ENCODE assay signal across 10 cellular contexts in the genomic region with DNA sequence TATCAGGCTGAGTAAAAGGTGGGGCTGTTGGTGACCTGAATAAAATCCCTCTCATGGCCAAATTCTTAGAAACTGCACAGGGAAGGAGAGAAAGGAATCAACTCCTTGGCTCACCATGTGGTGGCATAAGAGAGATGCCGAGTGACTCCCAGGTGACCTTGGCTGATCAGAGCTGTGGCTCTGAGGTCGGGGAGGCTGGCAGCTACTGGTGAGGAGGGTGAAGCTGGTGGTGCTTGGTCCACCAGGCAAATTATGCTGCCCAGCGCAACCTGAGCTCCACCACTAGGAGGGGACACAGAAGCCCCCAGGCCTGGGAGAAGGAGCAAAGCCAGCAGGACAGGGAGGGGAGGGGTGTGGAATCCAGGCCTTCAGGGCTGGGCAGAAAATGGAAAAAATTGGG.
DNase-seq lines count a peak whose midpoint lies in the region; ATAC-seq and TF ChIP-seq lines count a peak whose summit lies in the region.
"Had no signal": no experiment of that assay in that cellular context is flagged by ENCODE, and none has a peak within 500 bp of the region (broad histone marks: within the 10 kb centered on the region; RNA-seq: fewer than 3 reads in every experiment).

No MANE protein-coding gene starts in this region.

- H3K27me3 Mint-ChIP-seq in activated CD4-positive, alpha-beta T cell treated with anti-CD3 and anti-CD28 coated beads, Interleukin-2, amount 10 ng/mL, durations not matched to agents 7 days and 5 days = peaks cover 45% of the 10 kb centered on the region
- peaks cover 11 to 20% of the 10 kb centered on the region in 2 donors for H3K27me3 Mint-ChIP-seq in natural killer cell treated with Interleukin-12 subunit alpha and Interleukin-12 subunit beta and Interleukin-15 and Interleukin-18, amount 100 ng/mL, for 72 hours

- no peaks in the 10 kb centered on the region for H3K9me3 Mint-ChIP-seq in activated CD4-positive, alpha-beta T cell treated with anti-CD3 and anti-CD28 coated beads, Interleukin-2, amount 10 ng/mL, durations not matched to agents 7 days and 5 days
- peaks cover 5% of the 10 kb centered on the region for H3K9me3 Mint-ChIP-seq in natural killer cell treated with Interleukin-12 subunit alpha and Interleukin-12 subunit beta and Interleukin-15 and Interleukin-18, amount 100 ng/mL, for 72 hours

- H3K9me3 ChIP-seq in HEK293 (ENCODE audit: control insufficient read depth, insufficient read depth, low read depth, low read length) (no peaks in the 10 kb centered on the region), adrenal gland (replicated peaks in 1 of 3) (no peaks in the 10 kb centered on the region)
- H3K9me3 ChIP-seq: mucosa of descending colon had no signal

- H3K4me1 Mint-ChIP-seq in activated CD4-positive, alpha-beta T cell treated with anti-CD3 and anti-CD28 coated beads, Interleukin-2, amount 10 ng/mL, durations not matched to agents 7 days and 5 days = peaks cover 5% of the 10 kb centered on the region
- peaks cover 6 to 38% of the 10 kb centered on the region in 2 donors for H3K4me1 Mint-ChIP-seq in natural killer cell treated with Interleukin-12 subunit alpha and Interleukin-12 subunit beta and Interleukin-15 and Interleukin-18, amount 100 ng/mL, for 72 hours (ENCODE audit: low read depth in 2 of 2)

- H3K36me3 ChIP-seq in HEK293 (ENCODE audit: control insufficient read depth in 2 of 2, insufficient read depth in 1 of 2, low read length in 2 of 2) (no peaks in the 10 kb centered on the region), adrenal gland (replicated peaks in 1 of 2) (no peaks in the 10 kb centered on the region), kidney epithelial cell (ENCODE audit: control insufficient read depth, insufficient read depth, low read length) (no peaks in the 10 kb centered on the region)

- POLR2A ChIA-PET in HEK293 (lab: Yijun Ruan, JAX) = interaction anchor here (0.6 kb wide), 1 partner anchor 465 kb away, joined by 4 read pairs; no protein-coding TSS in a partner anchor
- POLR2A ChIA-PET in activated CD4-positive, alpha-beta T cell treated with anti-CD3 and anti-CD28 coated beads, Interleukin-2, amount 10 ng/mL, durations not matched to agents 7 days and 5 days (lab: Charles Lee) = no interaction called here

- H3K4me3 Mint-ChIP-seq in activated CD4-positive, alpha-beta T cell treated with anti-CD3 and anti-CD28 coated beads, Interleukin-2, amount 10 ng/mL, durations not matched to agents 7 days and 5 days = no peak overlapping the region
- no peak overlapping the region for H3K4me3 Mint-ChIP-seq in natural killer cell treated with Interleukin-12 subunit alpha and Interleukin-12 subunit beta and Interleukin-15 and Interleukin-18, amount 100 ng/mL, for 72 hours

- TF ChIP-seq CTCF in HEK293 (tag by site-specific recombination; IDR thresholded peaks at IDR 0.05) = peak; percentile 34; the same call in 1 of the 2 replicates
- TF ChIP-seq CTCF in adrenal gland (IDR thresholded peaks at IDR 0.05) = peak; percentile 29 to 62 (median 52)
- peak; percentile 22 for TF ChIP-seq CTCF in kidney epithelial cell (IDR thresholded peaks at IDR 0.05; ENCODE audit: insufficient read depth, low read length, poor library complexity, severe bottlenecking)

- H3K27ac Mint-ChIP-seq in activated CD4-positive, alpha-beta T cell treated with anti-CD3 and anti-CD28 coated beads, Interleukin-2, amount 10 ng/mL, durations not matched to agents 7 days and 5 days = no peak overlapping the region
- peak overlapping the region in 1 of 2 donors; percentile 71 for H3K27ac Mint-ChIP-seq in natural killer cell treated with Interleukin-12 subunit alpha and Interleukin-12 subunit beta and Interleukin-15 and Interleukin-18, amount 100 ng/mL, for 72 hours

- no peaks in the 10 kb centered on the region for H3K36me3 Mint-ChIP-seq in activated CD4-positive, alpha-beta T cell treated with anti-CD3 and anti-CD28 coated beads, Interleukin-2, amount 10 ng/mL, durations not matched to agents 7 days and 5 days (ENCODE audit: low read depth)
- H3K36me3 Mint-ChIP-seq in natural killer cell treated with Interleukin-12 subunit alpha and Interleukin-12 subunit beta and Interleukin-15 and Interleukin-18, amount 100 ng/mL, for 72 hours = no peaks in the 10 kb centered on the region

- H3K27ac ChIP-seq in HEK293 (ENCODE audit: extremely low read depth, low read depth, low read length) (no peak overlapping the region), adrenal gland (no peak overlapping the region)

- H3K4me1 ChIP-seq in HEK293 (ENCODE audit: control insufficient read depth, insufficient read depth, low read length) = no peaks in the 10 kb centered on the region
- H3K4me1 ChIP-seq in adrenal gland (replicated peaks in 1 of 2) = no peaks in the 10 kb centered on the region

- intact Hi-C loops in adrenal gland (cut with DNase I) = loop anchor here in 1 of 2 donors (5.0 kb wide), 2 partner anchors 476 to 546 kb away; partner anchors contain the start of gene ADRA1B

- 47 to 51% (median 47%) methylated on average over 3 of the region's 3 CpGs for WGBS in adrenal gland, 4 donors

- peak; percentile 16 for DNase-seq in COLO829 (ENCODE audit: low spot score)
- DNase-seq in adrenal gland = peak; percentile 42 to 76 (median 69)
- no peak for DNase-seq in kidney epithelial cell (ENCODE audit: low read depth)
- DNase-seq in activated CD4-positive, alpha-beta T cell treated with anti-CD3 and anti-CD28 coated beads, Interleukin-2, amount 10 ng/mL, durations not matched to agents 7 days and 5 days = no peak
- no peak for DNase-seq in natural killer cell treated with Interleukin-12 subunit alpha and Interleukin-12 subunit beta and Interleukin-15 and Interleukin-18, amount 100 ng/mL, for 72 hours (ENCODE audit: low spot score)
- DNase-seq: activated CD8-positive, alpha-beta memory T cell treated with anti-CD3 and anti-CD28 coated beads, Interleukin-2, amount 50 U/mL, for 48 hours; mucosa of descending colon had no signal

- CTCF ChIA-PET in HEK293 (lab: Yijun Ruan, JAX) = interaction anchor here (0.5 to 6.8 kb wide), 13 partner anchors 10 to 1855 kb away, joined by 3 to 68 read pairs (median 6); no protein-coding TSS in a partner anchor
- CTCF ChIA-PET in activated CD4-positive, alpha-beta T cell treated with anti-CD3 and anti-CD28 coated beads, Interleukin-2, amount 10 ng/mL, durations not matched to agents 7 days and 5 days (lab: Charles Lee) = interaction anchor here (1.0 to 2.6 kb wide), 2 partner anchors 10 to 17 kb away, joined by 3 to 8 read pairs; no protein-coding TSS in a partner anchor

- ATAC-seq in natural killer cell treated with Interleukin-12 subunit alpha and Interleukin-12 subunit beta and Interleukin-15 and Interleukin-18, amount 100 ng/mL, for 72 hours = no peak
- ATAC-seq in GM18909 (IDR thresholded peaks at IDR 0.05; ENCODE audit: poor library complexity, unreplicated experiment) = no peak
- no peak for ATAC-seq in HG02678 (IDR thresholded peaks at IDR 0.05; ENCODE audit: unreplicated experiment)
- ATAC-seq: mucosa of descending colon had no signal

- H3K27me3 ChIP-seq in adrenal gland (no peaks in the 10 kb centered on the region), kidney epithelial cell (ENCODE audit: control insufficient read depth, insufficient read depth, low read length) (no peaks in the 10 kb centered on the region)

- TF ChIP-seq POLR2A in adrenal gland (IDR thresholded peaks at IDR 0.05) = no peak

- H3K4me3 ChIP-seq in HEK293 (ENCODE audit: low read depth, low read length) (no peak overlapping the region), adrenal gland (no peak overlapping the region), kidney epithelial cell (ENCODE audit: low read depth, low read length) (no peak overlapping the region)
- H3K4me3 ChIP-seq: mucosa of descending colon had no signal

TF ChIP-seq in HEK293, 187 proteins besides CTCF, POLR2A, EP300 and RAD21:
- TF ChIP-seq ZNF16 (tag by site-specific recombination; IDR thresholded peaks at IDR 0.05; ENCODE audit: low read depth) (no peak), ZNF654 (tag by site-specific recombination; IDR thresholded peaks at IDR 0.05; ENCODE audit: low read depth) (0 out of 2 replicates have a peak, but pooled peaks have one; percentile 28), ZNF514 (tag by site-specific recombination; IDR thresholded peaks at IDR 0.05) (no peak), ZNF423 (tag by site-specific recombination; IDR thresholded peaks at IDR 0.05) (no peak)

Comparison
In these comparisons a context has a peak if more than half of its experiments do, and no peak if none do; other contexts are left out.
1. DNase-seq: peak in COLO829 (single experiment) and adrenal gland (7 of 7); none in kidney epithelial cell (single experiment), activated CD4-positive, alpha-beta T cell treated with anti-CD3 and anti-CD28 coated beads, Interleukin-2, amount 10 ng/mL, durations not matched to agents 7 days and 5 days (single experiment) and natural killer cell treated with Interleukin-12 subunit alpha and Interleukin-12 subunit beta and Interleukin-15 and Interleukin-18, amount 100 ng/mL, for 72 hours (single experiment).
2. Peak in every context shown above with its lines, with median percentiles within 50 percentile points of each other: CTCF ChIP-seq.